Comparison of ENCODE assay signal across 11 cellular contexts in genomic region chr4:173264960-173265281, GRCh38.
DNase-seq lines count a peak whose midpoint lies in the region; ATAC-seq and TF ChIP-seq lines count a peak whose summit lies in the region.
"Had no signal": no experiment of that assay in that cellular context is flagged by ENCODE, and none has a peak within 500 bp of the region (broad histone marks: within the 10 kb centered on the region; RNA-seq: fewer than 3 reads in every experiment).

No MANE protein-coding gene starts in this region.

- no peak for TF ChIP-seq CTCF in GM13977 (IDR thresholded peaks at IDR 0.05; ENCODE audit: extremely low read depth, insufficient read depth, missing control alignments)

- H3K36me3 Mint-ChIP-seq in activated T-helper 17 cell treated with anti-CD3 and anti-CD28 coated beads, Interleukin-2, amount 50 U/mL, for 72 hours (ENCODE audit: low read depth), result no peaks in the 10 kb centered on the region
- H3K36me3 Mint-ChIP-seq in natural killer cell treated with Interleukin-12 subunit alpha and Interleukin-12 subunit beta and Interleukin-15 and Interleukin-18, amount 100 ng/mL, for 72 hours, result no peaks in the 10 kb centered on the region

- ATAC-seq in HG03039 (IDR thresholded peaks at IDR 0.05; ENCODE audit: unreplicated experiment), result peak; percentile 16
- ATAC-seq in activated T-helper 17 cell treated with anti-CD3 and anti-CD28 coated beads, Interleukin-2, amount 50 U/mL, for 72 hours (replicated peaks), result no peak
- no peak for ATAC-seq in natural killer cell treated with Interleukin-12 subunit alpha and Interleukin-12 subunit beta and Interleukin-15 and Interleukin-18, amount 100 ng/mL, for 72 hours

- H3K9me3 Mint-ChIP-seq in activated T-helper 17 cell treated with anti-CD3 and anti-CD28 coated beads, Interleukin-2, amount 50 U/mL, for 72 hours, result no peaks in the 10 kb centered on the region
- H3K9me3 Mint-ChIP-seq in natural killer cell treated with Interleukin-12 subunit alpha and Interleukin-12 subunit beta and Interleukin-15 and Interleukin-18, amount 100 ng/mL, for 72 hours, result no peaks in the 10 kb centered on the region

- H3K4me3 Mint-ChIP-seq in activated T-helper 17 cell treated with anti-CD3 and anti-CD28 coated beads, Interleukin-2, amount 50 U/mL, for 72 hours, result peak overlapping the region; percentile 64
- peak overlapping the region; percentile 24 for H3K4me3 Mint-ChIP-seq in natural killer cell treated with Interleukin-12 subunit alpha and Interleukin-12 subunit beta and Interleukin-15 and Interleukin-18, amount 100 ng/mL, for 72 hours

- peaks cover 20% of the 10 kb centered on the region for H3K4me1 Mint-ChIP-seq in activated T-helper 17 cell treated with anti-CD3 and anti-CD28 coated beads, Interleukin-2, amount 50 U/mL, for 72 hours
- peaks cover 29 to 33% of the 10 kb centered on the region in 2 donors for H3K4me1 Mint-ChIP-seq in natural killer cell treated with Interleukin-12 subunit alpha and Interleukin-12 subunit beta and Interleukin-15 and Interleukin-18, amount 100 ng/mL, for 72 hours (ENCODE audit: low read depth in 2 of 2)

- DNase-seq in NCI-H2107 treated with DMSO at 0.1 percent for 48 hours (lab: John Stamatoyannopoulos, UW; ENCODE audit: unreplicated experiment), result peak; percentile 72
- no peak for DNase-seq in NCI-H2107 (lab: John Stamatoyannopoulos, UW)
- no peak for DNase-seq in natural killer cell treated with Interleukin-12 subunit alpha and Interleukin-12 subunit beta and Interleukin-15 and Interleukin-18, amount 100 ng/mL, for 72 hours (ENCODE audit: low spot score)
- no peak for DNase-seq in NCI-H1105 treated with DMSO at 0.1 percent for 48 hours (lab: John Stamatoyannopoulos, UW)
- DNase-seq in GM13977 (ENCODE audit: low spot score), result no peak
- DNase-seq in DMS114 treated with DMSO at 0.1 percent for 48 hours (lab: John Stamatoyannopoulos, UW; ENCODE audit: unreplicated experiment), result no peak
- DNase-seq: NCI-H526, T1000, tibial artery had no signal

- H3K27me3 Mint-ChIP-seq in activated T-helper 17 cell treated with anti-CD3 and anti-CD28 coated beads, Interleukin-2, amount 50 U/mL, for 72 hours, result no peaks in the 10 kb centered on the region
- H3K27me3 Mint-ChIP-seq in natural killer cell treated with Interleukin-12 subunit alpha and Interleukin-12 subunit beta and Interleukin-15 and Interleukin-18, amount 100 ng/mL, for 72 hours, result no peaks in the 10 kb centered on the region

- H3K27ac Mint-ChIP-seq in activated T-helper 17 cell treated with anti-CD3 and anti-CD28 coated beads, Interleukin-2, amount 50 U/mL, for 72 hours, result peak overlapping the region; percentile 44
- H3K27ac Mint-ChIP-seq in natural killer cell treated with Interleukin-12 subunit alpha and Interleukin-12 subunit beta and Interleukin-15 and Interleukin-18, amount 100 ng/mL, for 72 hours, result peak overlapping the region in 1 of 2 donors; percentile 17

- in situ Hi-C loops in GM13977 (cut with MboI; ENCODE audit: low pct_unique_long_range_greater_than_20kb, low sequenced_read_pairs, unreplicated experiment), result no loop called here
